Comparison of ENCODE assay signal across 20 cellular contexts in genomic region chr1:98371767-98372166, GRCh38.
A peak's percentile ranks its signal among the peaks of the same experiment; 100 is the strongest.
DNase-seq lines count a peak whose midpoint lies in the region; TF ChIP-seq lines count a peak whose summit lies in the region.
"Had no signal": no experiment of that assay in that cellular context is flagged by ENCODE, and none has a peak within 500 bp of the region (broad histone marks: within the 10 kb centered on the region; RNA-seq: fewer than 3 reads in every experiment).

No MANE protein-coding gene starts in this region.

- intact Hi-C loops in dorsolateral prefrontal cortex (cut with DNase I): no loop called here

- H3K27me3 ChIP-seq in dorsolateral prefrontal cortex: peaks cover 0 to 5% (median 0%) of the 10 kb centered on the region in 45 donors
- H3K27me3 ChIP-seq: SJCRH30 had no signal

- no peak overlapping the region for H3K4me3 ChIP-seq in dorsolateral prefrontal cortex
- H3K4me3 ChIP-seq: GM23248, HAP-1, PC-9, SJCRH30 had no signal

- DNase-seq in NCI-H82 (lab: John Stamatoyannopoulos, UW): peak; percentile 56
- no peak for DNase-seq in NCI-H82 treated with DMSO at 0.1 percent for 48 hours (lab: John Stamatoyannopoulos, UW; ENCODE audit: unreplicated experiment)
- peak; percentile 82 for DNase-seq in NCI-H748 treated with DMSO at 0.1 percent for 48 hours (lab: John Stamatoyannopoulos, UW)
- DNase-seq in retina: peak; percentile 12
- no peak for DNase-seq in dorsolateral prefrontal cortex
- DNase-seq in NCI-H526 (lab: John Stamatoyannopoulos, UW): no peak
- no peak for DNase-seq in stimulated activated naive CD4-positive, alpha-beta T cell treated with Interleukin-2 at 50 U/mL for 16 hours (lab: John Stamatoyannopoulos, UW)
- DNase-seq: GM23248; MM.1S; NCI-H1048; NCI-H1436; NCI-H187; NCI-H2107; NCI-H446 treated with DMSO at 0.1 percent for 48 hours; NCI-H526 treated with DMSO at 0.1 percent for 48 hours; NK-92 treated with Interleukin-12 subunit alpha and Interleukin-12 subunit beta, amount 100 ng/mL, for 24 hours; PC-9; SJCRH30 had no signal

- TF ChIP-seq CTCF in dorsolateral prefrontal cortex (IDR thresholded peaks at IDR 0.05 in 54 of 56, conservative IDR thresholded peaks at IDR 0.05 in 2 of 56; ENCODE audit: low read depth in 1 of 56, partially characterized antibody in 56 of 56): no peak

- no peak overlapping the region for H3K27ac ChIP-seq in dorsolateral prefrontal cortex
- H3K27ac ChIP-seq: GM23248, KMS-11, PC-9, SJCRH30 had no signal

Comparison
In these comparisons a context has a peak if more than half of its experiments do, and no peak if none do; other contexts are left out.
1. DNase-seq: peak in NCI-H82 (single experiment), NCI-H748 treated with DMSO at 0.1 percent for 48 hours (single experiment) and retina (single experiment); none in NCI-H82 treated with DMSO at 0.1 percent for 48 hours (single experiment), dorsolateral prefrontal cortex (0 of 10), NCI-H526 (0 of 2) and stimulated activated naive CD4-positive, alpha-beta T cell treated with Interleukin-2 at 50 U/mL for 16 hours (single experiment).